ENCODE assay signal across 10 cellular contexts in genomic region chr1:221776495-221777413, GRCh38. TPM values are rescaled to one million over a fixed set of nuclear protein-coding genes. Genes with fewer than 3 reads are reported as not detected.
DNase-seq lines count a peak whose midpoint lies in the region; ATAC-seq and TF ChIP-seq lines count a peak whose summit lies in the region.
"Had no signal": no experiment of that assay in that cellular context is flagged by ENCODE, and none has a peak within 500 bp of the region (broad histone marks: within the 10 kb centered on the region; RNA-seq: fewer than 3 reads in every experiment).

No MANE protein-coding gene starts in this region.

- H3K27me3 Mint-ChIP-seq in activated naive CD4-positive, alpha-beta T cell treated with anti-CD3 and anti-CD28 coated beads, Interleukin-2, amount 10 ng/mL, durations not matched to agents 7 days and 5 days = no peaks in the 10 kb centered on the region

- no peak for TF ChIP-seq POLR2A in sigmoid colon (IDR thresholded peaks at IDR 0.05)

- peak overlapping the region; percentile 9 for H3K4me3 Mint-ChIP-seq in activated naive CD4-positive, alpha-beta T cell treated with anti-CD3 and anti-CD28 coated beads, Interleukin-2, amount 10 ng/mL, durations not matched to agents 7 days and 5 days

- intact Hi-C loops in upper lobe of right lung (cut with DNase I) (no loop called here), sigmoid colon (cut with DNase I) (no loop called here)

- H3K9me3 Mint-ChIP-seq in activated naive CD4-positive, alpha-beta T cell treated with anti-CD3 and anti-CD28 coated beads, Interleukin-2, amount 10 ng/mL, durations not matched to agents 7 days and 5 days = peaks cover 4% of the 10 kb centered on the region

- H3K9me3 ChIP-seq in upper lobe of right lung (no peaks in the 10 kb centered on the region), sigmoid colon (no peaks in the 10 kb centered on the region)

- peaks cover 5% of the 10 kb centered on the region for H3K36me3 Mint-ChIP-seq in activated naive CD4-positive, alpha-beta T cell treated with anti-CD3 and anti-CD28 coated beads, Interleukin-2, amount 10 ng/mL, durations not matched to agents 7 days and 5 days

- CTCF ChIA-PET in activated naive CD4-positive, alpha-beta T cell treated with anti-CD3 and anti-CD28 coated beads, Interleukin-2, amount 10 ng/mL, durations not matched to agents 7 days and 5 days (lab: Charles Lee) = interaction anchor here (0.7 to 2.6 kb wide), 2 partner anchors 13 to 62 kb away, joined by 3 to 9 read pairs; no protein-coding TSS in a partner anchor

- peak; percentile 43 for DNase-seq in activated naive CD4-positive, alpha-beta T cell treated with anti-CD3 and anti-CD28 coated beads, Interleukin-2, amount 10 ng/mL, durations not matched to agents 7 days and 5 days
- DNase-seq in activated naive CD4-positive, alpha-beta T cell treated with anti-CD3 and anti-CD28 coated beads, Interleukin-2, amount 50 U/mL, for 16 hours = no peak
- DNase-seq in RPMI8226 = peak; percentile 71
- DNase-seq in upper lobe of right lung = no peak
- no peak for DNase-seq in sigmoid colon
- DNase-seq in HPDE6-E6E7 (ENCODE audit: extremely low spot score) = no peak
- DNase-seq in LoVo (ENCODE audit: low spot score) = no peak
- DNase-seq: amygdala had no signal

- ATAC-seq in HG02973 (IDR thresholded peaks at IDR 0.05; ENCODE audit: unreplicated experiment) = peak; percentile 31
- ATAC-seq in upper lobe of right lung = peak; percentile 12

- no peaks in the 10 kb centered on the region for H3K36me3 ChIP-seq in upper lobe of right lung
- no peaks in the 10 kb centered on the region for H3K36me3 ChIP-seq in sigmoid colon

- H3K27ac ChIP-seq in upper lobe of right lung (no peak overlapping the region), sigmoid colon (no peak overlapping the region)
- H3K27ac ChIP-seq: C4-2B had no signal

- no peak for TF ChIP-seq EP300 in sigmoid colon (IDR thresholded peaks at IDR 0.05)

- H3K4me1 ChIP-seq in upper lobe of right lung (peaks cover 9% of the 10 kb centered on the region), sigmoid colon (no peaks in the 10 kb centered on the region)

- 36 to 39% methylated on average over 6 of the region's 6 CpGs for WGBS in sigmoid colon, 2 donors

- no peak for TF ChIP-seq CTCF in upper lobe of right lung (IDR thresholded peaks at IDR 0.05)
- no peak for TF ChIP-seq CTCF in sigmoid colon (IDR thresholded peaks at IDR 0.05)

- H3K27me3 ChIP-seq in upper lobe of right lung = no peaks in the 10 kb centered on the region
- H3K27me3 ChIP-seq in sigmoid colon = no peaks in the 10 kb centered on the region

- peaks cover 75% of the 10 kb centered on the region for H3K4me1 Mint-ChIP-seq in activated naive CD4-positive, alpha-beta T cell treated with anti-CD3 and anti-CD28 coated beads, Interleukin-2, amount 10 ng/mL, durations not matched to agents 7 days and 5 days

- H3K27ac Mint-ChIP-seq in activated naive CD4-positive, alpha-beta T cell treated with anti-CD3 and anti-CD28 coated beads, Interleukin-2, amount 10 ng/mL, durations not matched to agents 7 days and 5 days = peak overlapping the region; percentile 95

- no peak overlapping the region for H3K4me3 ChIP-seq in upper lobe of right lung
- H3K4me3 ChIP-seq in sigmoid colon = no peak overlapping the region

RNA-seq across cellular contexts. Expression of gene DUSP10, which starts 34.9 kb away (rescaled TPM):
- total RNA-seq in upper lobe of right lung (8.2 TPM), sigmoid colon (10 to 100 TPM; 11.4 to 19.9 (median 15.7) TPM)
- polyA plus RNA-seq in sigmoid colon = 1 to 10 TPM; 2.5 to 4.1 (median 3.6) TPM

Comparison
In these comparisons a context has a peak if more than half of its experiments do, and no peak if none do; other contexts are left out.
1. DNase-seq: peak in activated naive CD4-positive, alpha-beta T cell treated with anti-CD3 and anti-CD28 coated beads, Interleukin-2, amount 10 ng/mL, durations not matched to agents 7 days and 5 days (single experiment) and RPMI8226 (single experiment); none in activated naive CD4-positive, alpha-beta T cell treated with anti-CD3 and anti-CD28 coated beads, Interleukin-2, amount 50 U/mL, for 16 hours (single experiment), upper lobe of right lung (single experiment), sigmoid colon (single experiment), HPDE6-E6E7 (single experiment) and LoVo (single experiment).